Comparison of ENCODE assay signal across 8 cellular contexts in the genomic region with DNA sequence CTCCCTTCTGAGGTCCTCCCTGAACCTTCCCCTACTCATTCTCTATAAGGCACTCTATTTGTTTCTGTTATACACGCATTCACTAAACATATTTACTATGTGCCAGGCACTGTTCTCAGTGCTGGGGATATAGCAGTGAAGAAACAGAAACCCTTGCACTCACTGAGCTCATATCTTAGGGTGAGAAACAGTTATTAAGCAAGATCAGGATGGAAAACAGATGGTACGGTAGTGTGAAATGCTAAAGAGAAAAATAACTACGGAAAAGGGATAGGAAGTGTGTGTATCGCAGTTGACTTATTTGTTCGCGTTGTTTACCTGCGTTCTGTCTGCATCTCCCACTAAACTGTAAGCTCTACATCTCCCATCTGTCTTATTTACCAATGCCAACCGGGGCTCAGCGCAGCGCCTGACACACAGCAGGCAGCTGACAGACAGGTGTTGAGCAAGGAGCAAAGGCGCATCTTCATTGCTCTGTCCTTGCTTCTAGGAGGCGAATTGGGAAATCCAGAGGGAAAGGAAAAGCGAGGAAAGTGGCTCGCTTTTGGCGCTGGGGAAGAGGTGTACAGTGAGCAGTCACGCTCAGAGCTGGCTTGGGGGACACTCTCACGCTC. TPM values are rescaled to one million over a fixed set of nuclear protein-coding genes. Genes with fewer than 3 reads are reported as not detected.
DNase-seq lines count a peak whose midpoint lies in the region; ATAC-seq and TF ChIP-seq lines count a peak whose summit lies in the region.

No MANE protein-coding gene starts in this region.

- TF ChIP-seq CTCF in cardiac muscle cell (IDR thresholded peaks at IDR 0.05; ENCODE audit: low read depth, low read length) (no peak), choroid plexus epithelial cell (conservative IDR thresholded peaks at IDR 0.05; ENCODE audit: low read depth, low read length) (no peak), mucosa of descending colon (IDR thresholded peaks at IDR 0.05) (no peak)

- no peak overlapping the region for H3K27ac ChIP-seq in cardiac muscle cell

- H3K4me3 ChIP-seq in cardiac muscle cell (peak overlapping the region; percentile 60), choroid plexus epithelial cell (ENCODE audit: low read depth, low read length) (peak overlapping the region; percentile 98), mucosa of descending colon (peak overlapping the region; percentile 81)

- H3K36me3 ChIP-seq in cardiac muscle cell (no peaks in the 10 kb centered on the region), mucosa of descending colon (ENCODE audit: low read depth) (no peaks in the 10 kb centered on the region)

- no peaks in the 10 kb centered on the region for H3K27me3 ChIP-seq in cardiac muscle cell

- DNase-seq in cardiac muscle cell (ENCODE audit: low read depth in 1 of 2, low spot score in 1 of 2) = no peak
- no peak for DNase-seq in left ventricle myocardium superior
- peak; percentile 48 for DNase-seq in NCI-H345 treated with DMSO at 0.1 percent for 48 hours (lab: John Stamatoyannopoulos, UW; ENCODE audit: unreplicated experiment)
- DNase-seq in choroid plexus epithelial cell (ENCODE audit: low read depth) = no peak
- peak in 1 of 3 donors; percentile 41 for DNase-seq in mucosa of descending colon
- DNase-seq in ecto neural progenitor cell (ENCODE audit: low spot score) = no peak
- no peak for DNase-seq in D341Med (ENCODE audit: low spot score)

- peaks cover 9% of the 10 kb centered on the region for H3K4me1 ChIP-seq in cardiac muscle cell (ENCODE audit: low read depth)
- H3K4me1 ChIP-seq in mucosa of descending colon (ENCODE audit: low read depth) = peaks cover 16% of the 10 kb centered on the region

- H3K9me3 ChIP-seq in cardiac muscle cell (ENCODE audit: low read depth) (no peaks in the 10 kb centered on the region), mucosa of descending colon (no peaks in the 10 kb centered on the region)

- intact Hi-C loops in left ventricle myocardium superior (cut with micrococcal nuclease) (no loop called here), mucosa of descending colon (cut with DNase I, micrococcal nuclease) (no loop called here)

- ATAC-seq in left ventricle myocardium superior (no peak), mucosa of descending colon (peak; percentile 31), GM18520 (IDR thresholded peaks at IDR 0.05; ENCODE audit: unreplicated experiment) (no peak)

RNA-seq across cellular contexts. Expression of gene CYB5RL, which starts 0.6 kb away (rescaled TPM):
- total RNA-seq in cardiac muscle cell = 5.0 and 6.4 TPM in 2 replicates
- 6.7 and 9.1 TPM in 2 replicates for polyA plus RNA-seq in cardiac muscle cell
- 5.9 TPM for total RNA-seq in left ventricle myocardium superior
- total RNA-seq in mucosa of descending colon = 1 to 10 TPM; 6.9 to 9.1 (median 7.7) TPM

RNA-seq across cellular contexts. Expression of gene MRPL37, which starts 0.7 kb away (rescaled TPM):
- total RNA-seq in cardiac muscle cell (93.7 and 94.3 TPM in 2 replicates), left ventricle myocardium superior (81.2 TPM), mucosa of descending colon (10 to 100 TPM; 46.5 to 84.7 (median 58.8) TPM)
- 95.7 and 97.9 TPM in 2 replicates for polyA plus RNA-seq in cardiac muscle cell

RNA-seq across cellular contexts. Expression of gene CDCP2, which starts 46.5 kb away (rescaled TPM):
- total RNA-seq in cardiac muscle cell = 0.06 TPM in 1 of 2 replicates, not detected in the other
- polyA plus RNA-seq in cardiac muscle cell = 0.31 TPM in 1 of 2 replicates, not detected in the other
- not detected for total RNA-seq in left ventricle myocardium superior
- under 1 TPM in 2 of 3 donors, not detected in 1; 0.09 to 0.26 TPM for total RNA-seq in mucosa of descending colon
